1 cellular context compared by ENCODE assay signal in genomic region chr1:203682401-203683383, GRCh38.
TF ChIP-seq lines count a peak whose summit lies in the region.

No MANE protein-coding gene starts in this region.

TF ChIP-seq in HepG2, 621 proteins besides CTCF, POLR2A, EP300 and RAD21 (continued from another document and continues in another):
- TF ChIP-seq TCF7L2 (IDR thresholded peaks at IDR 0.05; ENCODE audit: low read depth, low read length) (no peak), ZNF44 (CRISPR knock-in tag; IDR thresholded peaks at IDR 0.05) (no peak), ZNF792 (CRISPR knock-in tag; IDR thresholded peaks at IDR 0.05) (peak; percentile 81), SP5 (CRISPR knock-in tag; IDR thresholded peaks at IDR 0.05; ENCODE audit: borderline replicate concordance, low read depth) (no peak), ZNF292 (CRISPR knock-in tag; IDR thresholded peaks at IDR 0.05; ENCODE audit: borderline replicate concordance, low read depth) (no peak; the same call in 1 of the 2 replicates), CREB1 (IDR thresholded peaks at IDR 0.05) (peak; percentile 83), CREB1 (CRISPR knock-in tag; IDR thresholded peaks at IDR 0.05) (peak; percentile 59), PHF21A (CRISPR knock-in tag; IDR thresholded peaks at IDR 0.05) (no peak), NFE2L1 (CRISPR knock-in tag; IDR thresholded peaks at IDR 0.05; ENCODE audit: borderline replicate concordance) (no peak), TBX3 (IDR thresholded peaks at IDR 0.05; ENCODE audit: borderline replicate concordance) (0 out of 2 replicates have a peak, but pooled peaks have one; percentile 48), SIN3A (IDR thresholded peaks at IDR 0.05; ENCODE audit: borderline replicate concordance, low read depth, low read length) (peak; percentile 78; the same call in 1 of the 2 replicates), ZNF124 (CRISPR knock-in tag; IDR thresholded peaks at IDR 0.05) (no peak), MXI1 (IDR thresholded peaks at IDR 0.05; ENCODE audit: borderline replicate concordance, low read depth, low read length) (peak; percentile 75; the same call in 2 of the 3 replicates), YEATS4 (CRISPR knock-in tag; IDR thresholded peaks at IDR 0.05; ENCODE audit: borderline replicate concordance) (0 out of 2 replicates have a peak, but pooled peaks have one; percentile 23), ZFY (CRISPR knock-in tag; IDR thresholded peaks at IDR 0.05) (peak; percentile 42; the same call in 1 of the 2 replicates), MAX (IDR thresholded peaks at IDR 0.05) (peak; percentile 76), SNRNP70 (IDR thresholded peaks at IDR 0.05; ENCODE audit: low read depth, low read length) (no peak), ZNF75D (CRISPR knock-in tag; IDR thresholded peaks at IDR 0.05; ENCODE audit: borderline replicate concordance) (no peak), NR1H2 (CRISPR knock-in tag; IDR thresholded peaks at IDR 0.05; ENCODE audit: borderline replicate concordance, low read depth) (no peak), HNRNPH1 (optimal IDR thresholded peaks at IDR 0.05; ENCODE audit: low read depth, low read length) (no peak), KDM1A (CRISPR knock-in tag; IDR thresholded peaks at IDR 0.05) (no peak), ZSCAN20 (CRISPR knock-in tag; IDR thresholded peaks at IDR 0.05; ENCODE audit: borderline replicate concordance) (no peak), ZMAT3 (CRISPR knock-in tag; conservative IDR thresholded peaks at IDR 0.05) (no peak), ZBTB20 (CRISPR knock-in tag; IDR thresholded peaks at IDR 0.05; ENCODE audit: borderline replicate concordance, low read depth) (peak; percentile 29; the same call in 1 of the 2 replicates), ZNF713 (CRISPR knock-in tag; IDR thresholded peaks at IDR 0.05) (no peak), MED13 (CRISPR knock-in tag; IDR thresholded peaks at IDR 0.05) (no peak), EED (CRISPR knock-in tag; IDR thresholded peaks at IDR 0.05) (no peak), HNF1B (CRISPR knock-in tag; IDR thresholded peaks at IDR 0.05) (no peak), ZNF737 (CRISPR knock-in tag; IDR thresholded peaks at IDR 0.05; ENCODE audit: borderline replicate concordance) (no peak), ZNF773 (CRISPR knock-in tag; IDR thresholded peaks at IDR 0.05; ENCODE audit: borderline replicate concordance) (no peak), TMF1 (CRISPR knock-in tag; IDR thresholded peaks at IDR 0.05; ENCODE audit: low read depth) (no peak), NR2F6 (IDR thresholded peaks at IDR 0.05) (no peak), NR2F6 (CRISPR knock-in tag; IDR thresholded peaks at IDR 0.05) (peak; percentile 27; the same call in 1 of the 2 replicates), PRPF4 (IDR thresholded peaks at IDR 0.05; ENCODE audit: low read depth, low read length, poor library complexity, severe bottlenecking) (no peak), TSC22D2 (CRISPR knock-in tag; IDR thresholded peaks at IDR 0.05; ENCODE audit: borderline replicate concordance) (peak; percentile 44; the same call in 1 of the 2 replicates), NFIB (CRISPR knock-in tag; IDR thresholded peaks at IDR 0.05; ENCODE audit: borderline replicate concordance) (no peak), POLR2G (IDR thresholded peaks at IDR 0.05; ENCODE audit: low read depth, low read length) (0 out of 2 replicates have a peak, but pooled peaks have one; percentile 26), ZNF331 (CRISPR knock-in tag; IDR thresholded peaks at IDR 0.05) (peak; percentile 46; the same call in 1 of the 2 replicates), JDP2 (CRISPR knock-in tag; IDR thresholded peaks at IDR 0.05; ENCODE audit: borderline replicate concordance) (no peak), LCORL (IDR thresholded peaks at IDR 0.05) (peak; percentile 81), LCORL (CRISPR knock-in tag; IDR thresholded peaks at IDR 0.05) (peak; percentile 28; the same call in 1 of the 2 replicates), HHEX (CRISPR knock-in tag; IDR thresholded peaks at IDR 0.05) (no peak), NKX3-1 (CRISPR knock-in tag; IDR thresholded peaks at IDR 0.05) (no peak), ZIK1 (CRISPR knock-in tag; IDR thresholded peaks at IDR 0.05; ENCODE audit: borderline replicate concordance, low read depth) (no peak), SP4 (CRISPR knock-in tag; IDR thresholded peaks at IDR 0.05) (peak; percentile 48; the same call in 1 of the 2 replicates), TFE3 (CRISPR knock-in tag; IDR thresholded peaks at IDR 0.05) (0 out of 2 replicates have a peak, but pooled peaks have one; percentile 17), PHF8 (CRISPR knock-in tag; IDR thresholded peaks at IDR 0.05) (peak; percentile 59), RBFOX2 (IDR thresholded peaks at IDR 0.05; ENCODE audit: low read depth, low read length) (no peak), ZEB1 (IDR thresholded peaks at IDR 0.05; ENCODE audit: insufficient replicate concordance, low read depth) (no peak)
- TF ChIP-seq, protein P1, sequence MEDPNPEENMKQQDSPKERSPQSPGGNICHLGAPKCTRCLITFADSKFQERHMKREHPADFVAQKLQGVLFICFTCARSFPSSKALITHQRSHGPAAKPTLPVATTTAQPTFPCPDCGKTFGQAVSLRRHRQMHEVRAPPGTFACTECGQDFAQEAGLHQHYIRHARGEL (CRISPR knock-in tag; IDR thresholded peaks at IDR 0.05) = no peak
- TF ChIP-seq, protein P2, sequence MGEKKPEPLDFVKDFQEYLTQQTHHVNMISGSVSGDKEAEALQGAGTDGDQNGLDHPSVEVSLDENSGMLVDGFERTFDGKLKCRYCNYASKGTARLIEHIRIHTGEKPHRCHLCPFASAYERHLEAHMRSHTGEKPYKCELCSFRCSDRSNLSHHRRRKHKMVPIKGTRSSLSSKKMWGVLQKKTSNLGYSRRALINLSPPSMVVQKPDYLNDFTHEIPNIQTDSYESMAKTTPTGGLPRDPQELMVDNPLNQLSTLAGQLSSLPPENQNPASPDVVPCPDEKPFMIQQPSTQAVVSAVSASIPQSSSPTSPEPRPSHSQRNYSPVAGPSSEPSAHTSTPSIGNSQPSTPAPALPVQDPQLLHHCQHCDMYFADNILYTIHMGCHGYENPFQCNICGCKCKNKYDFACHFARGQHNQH (CRISPR knock-in tag; IDR thresholded peaks at IDR 0.05) = peak; percentile 95; the same call in 1 of the 2 replicates
- TF ChIP-seq, protein P3, sequence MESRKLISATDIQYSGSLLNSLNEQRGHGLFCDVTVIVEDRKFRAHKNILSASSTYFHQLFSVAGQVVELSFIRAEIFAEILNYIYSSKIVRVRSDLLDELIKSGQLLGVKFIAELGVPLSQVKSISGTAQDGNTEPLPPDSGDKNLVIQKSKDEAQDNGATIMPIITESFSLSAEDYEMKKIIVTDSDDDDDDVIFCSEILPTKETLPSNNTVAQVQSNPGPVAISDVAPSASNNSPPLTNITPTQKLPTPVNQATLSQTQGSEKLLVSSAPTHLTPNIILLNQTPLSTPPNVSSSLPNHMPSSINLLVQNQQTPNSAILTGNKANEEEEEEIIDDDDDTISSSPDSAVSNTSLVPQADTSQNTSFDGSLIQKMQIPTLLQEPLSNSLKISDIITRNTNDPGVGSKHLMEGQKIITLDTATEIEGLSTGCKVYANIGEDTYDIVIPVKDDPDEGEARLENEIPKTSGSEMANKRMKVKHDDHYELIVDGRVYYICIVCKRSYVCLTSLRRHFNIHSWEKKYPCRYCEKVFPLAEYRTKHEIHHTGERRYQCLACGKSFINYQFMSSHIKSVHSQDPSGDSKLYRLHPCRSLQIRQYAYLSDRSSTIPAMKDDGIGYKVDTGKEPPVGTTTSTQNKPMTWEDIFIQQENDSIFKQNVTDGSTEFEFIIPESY (CRISPR knock-in tag; IDR thresholded peaks at IDR 0.05) = peak; percentile 48; the same call in 1 of the 2 replicates
- TF ChIP-seq, protein P4, sequence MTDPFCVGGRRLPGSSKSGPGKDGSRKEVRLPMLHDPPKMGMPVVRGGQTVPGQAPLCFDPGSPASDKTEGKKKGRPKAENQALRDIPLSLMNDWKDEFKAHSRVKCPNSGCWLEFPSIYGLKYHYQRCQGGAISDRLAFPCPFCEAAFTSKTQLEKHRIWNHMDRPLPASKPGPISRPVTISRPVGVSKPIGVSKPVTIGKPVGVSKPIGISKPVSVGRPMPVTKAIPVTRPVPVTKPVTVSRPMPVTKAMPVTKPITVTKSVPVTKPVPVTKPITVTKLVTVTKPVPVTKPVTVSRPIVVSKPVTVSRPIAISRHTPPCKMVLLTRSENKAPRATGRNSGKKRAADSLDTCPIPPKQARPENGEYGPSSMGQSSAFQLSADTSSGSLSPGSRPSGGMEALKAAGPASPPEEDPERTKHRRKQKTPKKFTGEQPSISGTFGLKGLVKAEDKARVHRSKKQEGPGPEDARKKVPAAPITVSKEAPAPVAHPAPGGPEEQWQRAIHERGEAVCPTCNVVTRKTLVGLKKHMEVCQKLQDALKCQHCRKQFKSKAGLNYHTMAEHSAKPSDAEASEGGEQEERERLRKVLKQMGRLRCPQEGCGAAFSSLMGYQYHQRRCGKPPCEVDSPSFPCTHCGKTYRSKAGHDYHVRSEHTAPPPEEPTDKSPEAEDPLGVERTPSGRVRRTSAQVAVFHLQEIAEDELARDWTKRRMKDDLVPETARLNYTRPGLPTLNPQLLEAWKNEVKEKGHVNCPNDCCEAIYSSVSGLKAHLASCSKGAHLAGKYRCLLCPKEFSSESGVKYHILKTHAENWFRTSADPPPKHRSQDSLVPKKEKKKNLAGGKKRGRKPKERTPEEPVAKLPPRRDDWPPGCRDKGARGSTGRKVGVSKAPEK (CRISPR knock-in tag; IDR thresholded peaks at IDR 0.05; ENCODE audit: borderline replicate concordance) = 0 out of 2 replicates have a peak, but pooled peaks have one; percentile 41
- TF ChIP-seq, protein P5, sequence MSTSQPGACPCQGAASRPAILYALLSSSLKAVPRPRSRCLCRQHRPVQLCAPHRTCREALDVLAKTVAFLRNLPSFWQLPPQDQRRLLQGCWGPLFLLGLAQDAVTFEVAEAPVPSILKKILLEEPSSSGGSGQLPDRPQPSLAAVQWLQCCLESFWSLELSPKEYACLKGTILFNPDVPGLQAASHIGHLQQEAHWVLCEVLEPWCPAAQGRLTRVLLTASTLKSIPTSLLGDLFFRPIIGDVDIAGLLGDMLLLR (CRISPR knock-in tag; IDR thresholded peaks at IDR 0.05) = no peak
